ENCODE assay signal across 2 cellular contexts in genomic region chr15:42282926-42283325, GRCh38.
TF ChIP-seq lines count a peak whose summit lies in the region.

No MANE protein-coding gene starts in this region.

TF ChIP-seq in liver, 16 proteins besides CTCF, POLR2A, EP300 and RAD21:
- TF ChIP-seq REST (IDR thresholded peaks at IDR 0.05): no peak
- no peak for TF ChIP-seq ATF3 (IDR thresholded peaks at IDR 0.05)
- TF ChIP-seq RXRA (IDR thresholded peaks at IDR 0.05): peak; percentile 24 to 37
- no peak for TF ChIP-seq NR2F2 (IDR thresholded peaks at IDR 0.05)
- TF ChIP-seq HNF4G (IDR thresholded peaks at IDR 0.05): peak; percentile 13
- no peak for TF ChIP-seq JUND (IDR thresholded peaks at IDR 0.05)
- no peak for TF ChIP-seq ZBTB33 (IDR thresholded peaks at IDR 0.05)
- TF ChIP-seq SP1 (IDR thresholded peaks at IDR 0.05): peak; percentile 70
- peak; percentile 75 for TF ChIP-seq YY1 (IDR thresholded peaks at IDR 0.05)
- TF ChIP-seq FOXA1 (IDR thresholded peaks at IDR 0.05): no peak
- no peak for TF ChIP-seq FOXA2 (IDR thresholded peaks at IDR 0.05)
- TF ChIP-seq MAX (IDR thresholded peaks at IDR 0.05): no peak
- TF ChIP-seq HNF4A (conservative IDR thresholded peaks at IDR 0.05): peak; percentile 50 to 51
- no peak for TF ChIP-seq GABPA (IDR thresholded peaks at IDR 0.05 in 1 of 2, conservative IDR thresholded peaks at IDR 0.05 in 1 of 2)
- no peak for TF ChIP-seq EGR1 (IDR thresholded peaks at IDR 0.05; ENCODE audit: low read depth in 2 of 2)
- no peak for TF ChIP-seq TAF1 (conservative IDR thresholded peaks at IDR 0.05)

TF ChIP-seq in HepG2, 621 proteins besides CTCF, POLR2A, EP300 and RAD21:
- no peak for TF ChIP-seq MTF1 (CRISPR knock-in tag; IDR thresholded peaks at IDR 0.05)
- no peak for TF ChIP-seq CHCHD3 (CRISPR knock-in tag; IDR thresholded peaks at IDR 0.05)
- no peak for TF ChIP-seq NR3C1 (CRISPR knock-in tag; IDR thresholded peaks at IDR 0.05)
